ENCODE assay signal across 25 cellular contexts in genomic region chr14:104109731-104110361, GRCh38. TPM values are rescaled to one million over a fixed set of nuclear protein-coding genes. Genes with fewer than 3 reads are reported as not detected.
DNase-seq lines count a peak whose midpoint lies in the region; ATAC-seq, FAIRE-seq and TF ChIP-seq lines count a peak whose summit lies in the region.
"Had no signal": no experiment of that assay in that cellular context is flagged by ENCODE, and none has a peak within 500 bp of the region (broad histone marks: within the 10 kb centered on the region; RNA-seq: fewer than 3 reads in every experiment).

No MANE protein-coding gene starts in this region.

- H3K36me3 ChIP-seq in neuronal stem cell (replicated peaks in 1 of 2; ENCODE audit: control insufficient read depth in 2 of 2, insufficient read depth in 2 of 2, low read length in 2 of 2) = no peaks in the 10 kb centered on the region
- no peaks in the 10 kb centered on the region for H3K36me3 ChIP-seq in PC-9 (ENCODE audit: low read depth)

- ATAC-seq in natural killer cell treated with Interleukin-12 subunit alpha and Interleukin-12 subunit beta and Interleukin-15 and Interleukin-18, amount 100 ng/mL, for 72 hours = no peak
- no peak for ATAC-seq in natural killer cell
- ATAC-seq in Right ventricle myocardium superior (ENCODE audit: poor library complexity) = no peak
- ATAC-seq in HG02970 (IDR thresholded peaks at IDR 0.05; ENCODE audit: low FRiP score, unreplicated experiment) = no peak
- ATAC-seq: SK-N-SH treated with all-trans-retinoic acid at 6 μM for 48 hours had no signal

- H4K91ac ChIP-seq in neuronal stem cell (ENCODE audit: low read depth, low read length, poor library complexity) = no peak overlapping the region

- peaks cover 0 to under 1% of the 10 kb centered on the region in 2 donors for H3K27me3 Mint-ChIP-seq in natural killer cell treated with Interleukin-12 subunit alpha and Interleukin-12 subunit beta and Interleukin-15 and Interleukin-18, amount 100 ng/mL, for 72 hours
- H3K27me3 Mint-ChIP-seq in natural killer cell (ENCODE audit: low read depth in 2 of 2) = peaks cover under 1% of the 10 kb centered on the region in 2 donors

- intact Hi-C loops in natural killer cell (cut with micrococcal nuclease) (no loop called here), Right ventricle myocardium superior (cut with DNase I) (no loop called here), PC-9 (cut with micrococcal nuclease; ENCODE audit: unreplicated experiment) (no loop called here)

- no peak overlapping the region for H3K4me2 ChIP-seq in neuronal stem cell (ENCODE audit: insufficient read depth, low read length, poor library complexity, severe bottlenecking)
- no peak overlapping the region for H3K4me2 ChIP-seq in PC-9

- no peak overlapping the region for H3K9ac ChIP-seq in neuronal stem cell (ENCODE audit: low read depth, low read length, poor library complexity)

- peak overlapping the region; percentile 94 for H3K14ac ChIP-seq in neuronal stem cell (ENCODE audit: low read length)

- no peaks in the 10 kb centered on the region; the same call in 1 of the 2 replicates for H3F3A ChIP-seq in PC-9 (ENCODE audit: insufficient read depth, low read depth)

- TF ChIP-seq CTCF in natural killer cell (IDR thresholded peaks at IDR 0.05) = no peak
- TF ChIP-seq CTCF in PC-9 (conservative IDR thresholded peaks at IDR 0.05) = no peak

- H3K79me1 ChIP-seq in neuronal stem cell (ENCODE audit: low read depth, low read length) = peaks cover 2% of the 10 kb centered on the region

- H3K4me1 ChIP-seq in neuronal stem cell (ENCODE audit: control insufficient read depth in 2 of 2, insufficient read depth in 1 of 2, low read depth in 1 of 2, low read length in 2 of 2) (peaks cover 15 to 26% of the 10 kb centered on the region in 2 donors), PC-9 (replicated peaks; ENCODE audit: insufficient read depth) (0 out of 2 replicates have a peak, but pooled peaks cover 7% of the 10 kb centered on the region)

- H3K79me2 ChIP-seq in PC-9 (ENCODE audit: low read depth) = no peaks in the 10 kb centered on the region

- POLR2A ChIA-PET in PC-9 (lab: Charles Lee; ENCODE audit: unreplicated experiment) = no interaction called here

- H3K9me3 ChIP-seq in neuronal stem cell (replicated peaks in 1 of 2; ENCODE audit: control insufficient read depth in 2 of 2, insufficient read depth in 1 of 2, low read depth in 1 of 2, low read length in 2 of 2) (no peaks in the 10 kb centered on the region), PC-9 (ENCODE audit: insufficient read depth, low read depth) (no peaks in the 10 kb centered on the region)

- FAIRE-seq in GM19239 (lab: Jason Lieb, UNC) = no peak
- FAIRE-seq: D721Med, islet of Langerhans had no signal

- H3K27ac Mint-ChIP-seq in natural killer cell treated with Interleukin-12 subunit alpha and Interleukin-12 subunit beta and Interleukin-15 and Interleukin-18, amount 100 ng/mL, for 72 hours = no peak overlapping the region
- H3K27ac Mint-ChIP-seq in natural killer cell = no peak overlapping the region
- H3K27ac Mint-ChIP-seq: dendritic cell treated with granulocyte-macrophage colony-stimulating factor and Interleukin-4, amounts not matched to agents 40 ng/mL and 50 ng/mL, for 4 days; IgD-negative memory B cell had no signal

- no peak overlapping the region for H3K4ac ChIP-seq in neuronal stem cell (ENCODE audit: low read length)

- peak overlapping the region; percentile 91 for H3K18ac ChIP-seq in neuronal stem cell (ENCODE audit: low read length)

- H3K9me3 Mint-ChIP-seq in natural killer cell treated with Interleukin-12 subunit alpha and Interleukin-12 subunit beta and Interleukin-15 and Interleukin-18, amount 100 ng/mL, for 72 hours = no peaks in the 10 kb centered on the region
- H3K9me3 Mint-ChIP-seq in natural killer cell = no peaks in the 10 kb centered on the region
- H3K9me3 Mint-ChIP-seq: dendritic cell treated with granulocyte-macrophage colony-stimulating factor and Interleukin-4, amounts not matched to agents 40 ng/mL and 50 ng/mL, for 4 days; IgD-negative memory B cell had no signal

- peak overlapping the region; percentile 99 for H2AK5ac ChIP-seq in neuronal stem cell (ENCODE audit: low read depth, low read length)

- H3K27me3 ChIP-seq in neuronal stem cell (ENCODE audit: control insufficient read depth in 3 of 3, insufficient read depth in 3 of 3, low read depth in 1 of 3, low read length in 3 of 3) (peaks cover 0 to 34% (median 2%) of the 10 kb centered on the region in 3 experiments), PC-9 (ENCODE audit: insufficient read depth, low read depth) (no peaks in the 10 kb centered on the region)

- DNase-seq in natural killer cell treated with Interleukin-12 subunit alpha and Interleukin-12 subunit beta and Interleukin-15 and Interleukin-18, amount 100 ng/mL, for 72 hours (ENCODE audit: low spot score) = peak; percentile 49
- DNase-seq in natural killer cell (no peak), Right ventricle myocardium superior (peak; percentile 29), neuronal stem cell (ENCODE audit: low spot score) (no peak), PC-9 (no peak), GM19239 (ENCODE audit: insufficient read length, low spot score) (no peak)
- DNase-seq: activated CD4-positive, alpha-beta T cell treated with anti-CD3 and anti-CD28 coated beads, Interleukin-2, amount 50 U/mL, for 48 hours; activated gamma-delta T cell; amygdala; NCI-H1105; NCI-H2029; NCI-H345; NCI-H774; stimulated activated CD4-positive, alpha-beta T cell treated with anti-CD3 and anti-CD28 coated beads, Interleukin-4, amount 100 ng/mL, for 4 hours; stimulated activated naive CD4-positive, alpha-beta T cell had no signal

- no peak overlapping the region for H4K8ac ChIP-seq in neuronal stem cell (ENCODE audit: low read depth, low read length)

- no peak overlapping the region for H3K4me3 ChIP-seq in neuronal stem cell (ENCODE audit: low read length in 2 of 2)
- H3K4me3 ChIP-seq in PC-9 = no peak overlapping the region

- no TSS peak for BruUV-seq in PC-9 (replicated peaks; lab: Mats Ljungman, UMichigan)

- H3K4me3 Mint-ChIP-seq in natural killer cell treated with Interleukin-12 subunit alpha and Interleukin-12 subunit beta and Interleukin-15 and Interleukin-18, amount 100 ng/mL, for 72 hours = no peak overlapping the region
- no peak overlapping the region for H3K4me3 Mint-ChIP-seq in natural killer cell
- H3K4me3 Mint-ChIP-seq: dendritic cell treated with granulocyte-macrophage colony-stimulating factor and Interleukin-4, amounts not matched to agents 40 ng/mL and 50 ng/mL, for 4 days; IgD-negative memory B cell had no signal

- peak overlapping the region; percentile 39 for H2BK5ac ChIP-seq in neuronal stem cell (ENCODE audit: low read length)

- no CpG with 5 or more reads among the region's 24 CpGs for WGBS in neuronal stem cell (ENCODE audit: extremely low coverage in 2 of 2, insufficient read length in 2 of 2, insufficient replicate concordance in 1 of 2), 2 donors

- CTCF ChIA-PET in PC-9 (lab: Charles Lee) = no interaction called here

- no peaks in the 10 kb centered on the region for H3K36me3 Mint-ChIP-seq in natural killer cell treated with Interleukin-12 subunit alpha and Interleukin-12 subunit beta and Interleukin-15 and Interleukin-18, amount 100 ng/mL, for 72 hours
- no peaks in the 10 kb centered on the region for H3K36me3 Mint-ChIP-seq in natural killer cell
- H3K36me3 Mint-ChIP-seq: IgD-negative memory B cell had no signal

- no peaks in the 10 kb centered on the region for H4K20me1 ChIP-seq in PC-9 (ENCODE audit: insufficient read depth)

- peak overlapping the region; percentile 55 for H3K23ac ChIP-seq in neuronal stem cell (ENCODE audit: low read depth, low read length, poor library complexity)

- H2AFZ ChIP-seq in neuronal stem cell (ENCODE audit: low read length) (no peak overlapping the region), PC-9 (no peak overlapping the region)

- peak overlapping the region; percentile 98 for H2BK15ac ChIP-seq in neuronal stem cell (ENCODE audit: low read length)

- no peaks in the 10 kb centered on the region for H3K4me1 Mint-ChIP-seq in natural killer cell treated with Interleukin-12 subunit alpha and Interleukin-12 subunit beta and Interleukin-15 and Interleukin-18, amount 100 ng/mL, for 72 hours (ENCODE audit: low read depth in 2 of 2)
- no peaks in the 10 kb centered on the region for H3K4me1 Mint-ChIP-seq in natural killer cell
- H3K4me1 Mint-ChIP-seq: IgD-negative memory B cell had no signal

- H2BK12ac ChIP-seq in neuronal stem cell (ENCODE audit: low read length) = peak overlapping the region; percentile 98

- no peaks in the 10 kb centered on the region for H3K9me2 ChIP-seq in PC-9 (ENCODE audit: insufficient read depth)

- no peak overlapping the region for H2BK120ac ChIP-seq in neuronal stem cell (ENCODE audit: low read depth, low read length)

- H3K27ac ChIP-seq in neuronal stem cell (replicated peaks; ENCODE audit: low read length) (no peak overlapping the region), PC-9 (no peak overlapping the region)
- H3K27ac ChIP-seq: C4-2B, RWPE1 had no signal

RNA-seq across cellular contexts. Expression of gene ASPG, which starts 24.3 kb away (rescaled TPM):
- total RNA-seq in natural killer cell treated with Interleukin-12 subunit alpha and Interleukin-12 subunit beta and Interleukin-15 and Interleukin-18, amount 100 ng/mL, for 72 hours = not detected
- total RNA-seq in natural killer cell (not detected), Right ventricle myocardium superior (44.1 TPM), PC-9 (2021) (0.33 TPM in 1 of 2 replicates, not detected in the other)
- 0.10 TPM for polyA plus RNA-seq in neuronal stem cell (2013, experiment 1 of 2)
- polyA plus RNA-seq in neuronal stem cell (2013, experiment 2 of 2) = 0.12 TPM
- total RNA-seq: lung microvascular endothelial cell; T-helper 2 cell treated with Interferon-gamma antibody and Interleukin-4, amounts not matched to agents 100 ng/mL and 5 ng/mL, for 36 hours had no signal
- polyA plus RNA-seq: IgD-negative memory B cell had no signal

RNA-seq across cellular contexts. Expression of gene KIF26A, which starts 28.5 kb away (rescaled TPM):
- total RNA-seq in natural killer cell treated with Interleukin-12 subunit alpha and Interleukin-12 subunit beta and Interleukin-15 and Interleukin-18, amount 100 ng/mL, for 72 hours = not detected
- total RNA-seq in natural killer cell = not detected
- 6.3 TPM for total RNA-seq in Right ventricle myocardium superior
- polyA plus RNA-seq in neuronal stem cell (2013, experiment 1 of 2) = 14.6 TPM
- 14.0 TPM for polyA plus RNA-seq in neuronal stem cell (2013, experiment 2 of 2)
- 0.17 and 0.53 TPM in 2 replicates for total RNA-seq in PC-9 (2021)
- polyA plus RNA-seq: IgD-negative memory B cell had no signal

Comparison
In these comparisons a context has a peak if more than half of its experiments do, and no peak if none do; other contexts are left out.
1. DNase-seq: peak in natural killer cell treated with Interleukin-12 subunit alpha and Interleukin-12 subunit beta and Interleukin-15 and Interleukin-18, amount 100 ng/mL, for 72 hours (single experiment) and Right ventricle myocardium superior (single experiment); none in natural killer cell (single experiment), neuronal stem cell (single experiment), PC-9 (0 of 2) and GM19239 (single experiment).
2. RNA of gene ASPG, which starts 24.3 kb away (total RNA-seq): 44.1 TPM in Right ventricle myocardium superior (single experiment); not detected in natural killer cell, not detected in natural killer cell treated with Interleukin-12 subunit alpha and Interleukin-12 subunit beta and Interleukin-15 and Interleukin-18, amount 100 ng/mL, for 72 hours and 0.33 TPM in PC-9; every median in the first group is over 10 times any median in the second.